Comparison of ENCODE assay signal across 8 cellular contexts in genomic region chr20:50464026-50464724, GRCh38. TPM values are rescaled to one million over a fixed set of nuclear protein-coding genes. Genes with fewer than 3 reads are reported as not detected.
DNase-seq lines count a peak whose midpoint lies in the region; ATAC-seq and TF ChIP-seq lines count a peak whose summit lies in the region.

No MANE protein-coding gene starts in this region.

- H3K36me3 ChIP-seq in MG63 = no peaks in the 10 kb centered on the region

- ATAC-seq in GM18870 (IDR thresholded peaks at IDR 0.05; ENCODE audit: unreplicated experiment) = no peak

- H3K27ac ChIP-seq in 22Rv1 = no peak overlapping the region

- peak; percentile 80 for TF ChIP-seq CTCF in 22Rv1 (IDR thresholded peaks at IDR 0.05)
- peak; percentile 79 for TF ChIP-seq CTCF in GM12872 (IDR thresholded peaks at IDR 0.05; ENCODE audit: insufficient read depth, low read depth, low read length)

- no peaks in the 10 kb centered on the region for H3K27me3 ChIP-seq in MG63

- no peak overlapping the region for H3K4me3 ChIP-seq in MG63

- DNase-seq in MG63 (peak; percentile 49), T-helper 9 cell (peak; percentile 32), astrocyte of the hippocampus (ENCODE audit: low read depth, low spot score) (peak; percentile 67), iPS-NIHi11 (ENCODE audit: low spot score) (peak; percentile 73)
- peak; percentile 43 for DNase-seq in stimulated activated CD4-positive, alpha-beta T cell treated with anti-CD3 and anti-CD28 coated beads, Interleukin-12 subunit alpha, Interleukin-12 subunit beta, amount 100 ng/mL, for 4 hours

- H3K9me3 ChIP-seq in MG63 = no peaks in the 10 kb centered on the region

RNA-seq across cellular contexts. Expression of gene PTPN1, which starts 46.0 kb away (rescaled TPM):
- total RNA-seq in MG63 (2014; rRNA removed; shearing (Covaris generic); ENCODE audit: low replicate concordance) = 35.3 and 37.1 TPM in 2 replicates
